9 cellular contexts compared by ENCODE assay signal in genomic region chr19:45446295-45446694, GRCh38. TPM values are rescaled to one million over a fixed set of nuclear protein-coding genes. Genes with fewer than 3 reads are reported as not detected.
DNase-seq lines count a peak whose midpoint lies in the region; ATAC-seq and TF ChIP-seq lines count a peak whose summit lies in the region.
"Had no signal": no experiment of that assay in that cellular context is flagged by ENCODE, and none has a peak within 500 bp of the region (broad histone marks: within the 10 kb centered on the region; RNA-seq: fewer than 3 reads in every experiment).

No MANE protein-coding gene starts in this region.

- in situ Hi-C loops in brain microvascular endothelial cell (cut with HindIII; ENCODE audit: low pct_ligation_motif_present, low sequenced_read_pairs), result no loop called here

- DNase-seq in NCI-H82 (lab: John Stamatoyannopoulos, UW) (peak; percentile 66), NCI-H82 treated with DMSO at 0.1 percent for 48 hours (lab: John Stamatoyannopoulos, UW; ENCODE audit: unreplicated experiment) (no peak), LNCaP clone FGC (ENCODE audit: low read depth) (no peak), brain microvascular endothelial cell (no peak), osteocyte (ENCODE audit: extremely low spot score, unreplicated experiment) (no peak), NCI-H2029 (lab: John Stamatoyannopoulos, UW) (no peak)
- DNase-seq: activated CD4-positive, alpha-beta T cell treated with anti-CD3 and anti-CD28 coated beads for 48 hours had no signal

- peaks cover 36% of the 10 kb centered on the region for H3K4me1 Mint-ChIP-seq in osteocyte (ENCODE audit: unreplicated experiment)

- no peaks in the 10 kb centered on the region for H3K36me3 ChIP-seq in brain microvascular endothelial cell (replicated peaks)

- ATAC-seq in HG02870 (IDR thresholded peaks at IDR 0.05; ENCODE audit: unreplicated experiment) (no peak), HG02588 (IDR thresholded peaks at IDR 0.05; ENCODE audit: unreplicated experiment) (no peak)

- no peaks in the 10 kb centered on the region for H3K27me3 Mint-ChIP-seq in osteocyte (ENCODE audit: unreplicated experiment)

- no peak overlapping the region for H3K4me3 Mint-ChIP-seq in osteocyte (ENCODE audit: unreplicated experiment)

- H3K9me3 Mint-ChIP-seq in osteocyte (ENCODE audit: unreplicated experiment), result no peaks in the 10 kb centered on the region

- H3K27me3 ChIP-seq in brain microvascular endothelial cell (replicated peaks), result no peaks in the 10 kb centered on the region

- H3K4me3 ChIP-seq in LNCaP clone FGC (ENCODE audit: low read depth, low read length) (no peak overlapping the region), brain microvascular endothelial cell (ENCODE audit: low read depth, low read length) (no peak overlapping the region)

- TF ChIP-seq CTCF in LNCaP clone FGC (IDR thresholded peaks at IDR 0.05; ENCODE audit: control insufficient read depth, extremely low read depth, insufficient read depth), result peak; percentile 20; the same call in 1 of the 2 replicates
- TF ChIP-seq CTCF in brain microvascular endothelial cell (IDR thresholded peaks at IDR 0.05; ENCODE audit: low read depth, low read length, missing control alignments), result peak; percentile 57
- peak; percentile 57 for TF ChIP-seq CTCF in osteocyte (IDR thresholded peaks at IDR 0.05)

- H3K36me3 Mint-ChIP-seq in osteocyte (ENCODE audit: unreplicated experiment), result no peaks in the 10 kb centered on the region

- peak overlapping the region; percentile 19 for H3K27ac Mint-ChIP-seq in osteocyte (ENCODE audit: unreplicated experiment)

- H3K27ac ChIP-seq in brain microvascular endothelial cell, result no peak overlapping the region

RNA-seq across cellular contexts. Expression of gene FOSB, which starts 21.5 kb away (rescaled TPM):
- total RNA-seq in osteocyte, result 93.8 and 176 TPM in 2 replicates

RNA-seq across cellular contexts. Expression of gene ERCC1, which starts 22.6 kb away (rescaled TPM):
- total RNA-seq in osteocyte, result 96.7 and 117 TPM in 2 replicates

RNA-seq across cellular contexts. Expression of gene POLR1G, which starts 39.9 kb away (rescaled TPM):
- total RNA-seq in osteocyte, result 7.6 and 9.1 TPM in 2 replicates

RNA-seq across cellular contexts. Expression of gene PPP1R13L, which starts 41.4 kb away (rescaled TPM):
- total RNA-seq in osteocyte, result 48.7 and 53.5 TPM in 2 replicates

RNA-seq across cellular contexts. Expression of gene RTN2, which starts 50.6 kb away (rescaled TPM):
- 15.6 and 15.8 TPM in 2 replicates for total RNA-seq in osteocyte
